28 cellular contexts compared by ENCODE assay signal in the genomic region with DNA sequence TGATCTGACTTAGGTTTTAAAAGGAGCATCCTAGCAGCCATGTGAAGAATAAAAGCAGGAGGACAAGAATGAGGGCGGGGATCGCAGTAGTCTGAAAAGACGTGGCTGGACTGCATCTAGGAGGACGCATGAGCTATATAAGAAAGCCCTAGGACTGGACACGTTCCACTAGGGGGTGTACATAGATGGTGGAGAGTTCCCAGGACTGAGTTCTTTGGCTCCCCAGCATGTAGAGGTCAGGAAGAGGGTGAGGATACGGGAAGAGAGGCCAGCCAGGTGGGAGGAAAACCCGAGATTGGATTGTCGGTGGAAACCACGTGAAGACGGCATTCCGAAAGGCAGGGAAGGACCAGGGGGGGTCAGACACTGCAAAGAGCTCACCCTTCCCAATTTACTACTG.
"Had no signal": no experiment of that assay in that cellular context is flagged by ENCODE, and none has a peak within 500 bp of the region (broad histone marks: within the 10 kb centered on the region; RNA-seq: fewer than 3 reads in every experiment).

No MANE protein-coding gene starts in this region.

- H3K4me1 ChIP-seq: adrenal gland, thyroid gland had no signal

- FAIRE-seq: keratinocyte, TTC549 had no signal

- DNase-seq: activated B cell treated with CpG ODN at 0.5 μM for 24 hours; activated CD4-positive, alpha-beta T cell treated with anti-CD3 and anti-CD28 coated beads for 36 hours; activated CD4-positive, alpha-beta T cell treated with anti-CD3 and anti-CD28 coated beads, Interleukin-2, amount 50 U/mL, for 4 hours; activated CD8-positive, alpha-beta memory T cell treated with anti-CD3 and anti-CD28 coated beads for 24 hours; activated CD8-positive, alpha-beta memory T cell treated with anti-CD3 and anti-CD28 coated beads, Interleukin-2, amount 50 U/mL, for 4 hours; activated naive CD4-positive, alpha-beta T cell; activated T-cell treated with anti-CD3 and anti-CD28 coated beads, Interleukin-2, amount 50 U/mL, for 24 hours; adrenal gland; effector memory CD4-positive, alpha-beta T cell; head of caudate nucleus; left colon; natural killer cell; retina; stimulated activated CD4-positive, alpha-beta T cell treated with anti-CD3 and anti-CD28 coated beads, Interleukin-4, amount 100 ng/mL, for 4 hours; substantia nigra; T-helper 1 cell had no signal

- H3K9me3 Mint-ChIP-seq: activated T-cell treated with anti-CD3 and anti-CD28 coated beads, Interleukin-2, amount 50 U/mL, for 24 hours; dendritic cell treated with granulocyte-macrophage colony-stimulating factor and Interleukin-4, amounts not matched to agents 40 ng/mL and 50 ng/mL, for 4 days had no signal

- H3K27me3 ChIP-seq: adrenal gland, cardiac muscle cell, gastroesophageal sphincter, thyroid gland had no signal

- H3K4me1 Mint-ChIP-seq: activated B cell treated with CpG ODN at 0.5 μM for 24 hours; activated CD4-positive, alpha-beta T cell treated with anti-CD3 and anti-CD28 coated beads for 36 hours; activated T-helper 17 cell treated with anti-CD3 and anti-CD28 coated beads, Interleukin-2, amount 50 U/mL, for 72 hours; mesothelial cell of epicardium; natural killer cell had no signal

- H3K9me3 ChIP-seq: adrenal gland, gastroesophageal sphincter, thyroid gland had no signal

- ATAC-seq: activated CD4-positive, alpha-beta T cell treated with anti-CD3 and anti-CD28 coated beads for 36 hours; activated T-helper 17 cell treated with anti-CD3 and anti-CD28 coated beads, Interleukin-2, amount 50 U/mL, for 72 hours; gastroesophageal sphincter; left colon; natural killer cell had no signal

- H3K4me3 ChIP-seq: adrenal gland, cardiac muscle cell, gastroesophageal sphincter, lung, thyroid gland had no signal

- H3K36me3 Mint-ChIP-seq: mesothelial cell of epicardium, natural killer cell had no signal

- H3K27ac ChIP-seq: adrenal gland, cardiac muscle cell, gastroesophageal sphincter, thyroid gland had no signal

- H3K27me3 Mint-ChIP-seq: activated CD4-positive, alpha-beta T cell treated with anti-CD3 and anti-CD28 coated beads for 36 hours had no signal

- H3K36me3 ChIP-seq: adrenal gland, cardiac muscle cell, gastroesophageal sphincter, thyroid gland had no signal

- H3K27ac Mint-ChIP-seq: activated B cell treated with CpG ODN at 0.5 μM for 24 hours; activated CD4-positive, alpha-beta T cell treated with anti-CD3 and anti-CD28 coated beads for 36 hours; activated naive CD8-positive, alpha-beta T cell; activated T-cell treated with anti-CD3 and anti-CD28 coated beads, Interleukin-2, amount 50 U/mL, for 24 hours; activated T-helper 17 cell treated with anti-CD3 and anti-CD28 coated beads, Interleukin-2, amount 50 U/mL, for 72 hours; dendritic cell treated with granulocyte-macrophage colony-stimulating factor and Interleukin-4, amounts not matched to agents 40 ng/mL and 50 ng/mL, for 4 days; mesothelial cell of epicardium; natural killer cell; progenitor cell of endocrine pancreas; stimulated activated naive CD8-positive, alpha-beta T cell treated with anti-CD3 and anti-CD28 coated beads, Interleukin-15, Interleukin-2, amounts not matched to agents 100 ng/mL and 50 ng/mL, for 24 hours had no signal

- H3K4me3 Mint-ChIP-seq: activated B cell treated with CpG ODN at 0.5 μM for 24 hours; activated CD4-positive, alpha-beta T cell treated with anti-CD3 and anti-CD28 coated beads for 36 hours; activated naive CD8-positive, alpha-beta T cell; activated T-cell treated with anti-CD3 and anti-CD28 coated beads, Interleukin-2, amount 50 U/mL, for 24 hours; activated T-helper 17 cell treated with anti-CD3 and anti-CD28 coated beads, Interleukin-2, amount 50 U/mL, for 72 hours; dendritic cell treated with granulocyte-macrophage colony-stimulating factor and Interleukin-4, amounts not matched to agents 40 ng/mL and 50 ng/mL, for 4 days; mesothelial cell of epicardium; natural killer cell; stimulated activated naive CD8-positive, alpha-beta T cell treated with anti-CD3 and anti-CD28 coated beads, Interleukin-15, Interleukin-2, amounts not matched to agents 100 ng/mL and 50 ng/mL, for 24 hours had no signal
